Comparison of ENCODE assay signal across 8 cellular contexts in the genomic region with DNA sequence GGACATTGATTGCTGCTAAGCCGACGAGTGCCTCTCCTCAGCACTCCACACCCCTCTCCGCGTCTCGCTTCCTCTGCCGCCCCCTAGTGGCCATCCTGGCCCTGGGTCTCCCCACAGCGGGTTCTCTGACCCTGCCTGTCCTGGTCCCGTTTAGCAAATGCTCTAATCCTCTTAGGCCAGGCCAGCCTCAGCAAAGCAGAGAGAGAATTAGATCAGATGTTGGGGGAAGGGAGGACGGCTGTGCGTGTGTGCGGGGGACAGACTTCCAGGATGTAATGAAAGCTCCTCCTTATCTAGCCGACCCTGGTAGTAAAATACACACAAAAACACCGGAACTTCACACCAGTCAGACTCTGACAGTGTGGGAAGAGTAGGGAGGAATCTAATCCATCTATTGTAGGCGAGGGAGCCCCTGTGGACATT. TPM values are rescaled to one million over a fixed set of nuclear protein-coding genes. Genes with fewer than 3 reads are reported as not detected.
DNase-seq lines count a peak whose midpoint lies in the region; ATAC-seq and TF ChIP-seq lines count a peak whose summit lies in the region.

No MANE protein-coding gene starts in this region.

- H3K36me3 ChIP-seq in GM23338 (ENCODE audit: insufficient read depth), result no peaks in the 10 kb centered on the region

- TF ChIP-seq CTCF in GM23338 (conservative IDR thresholded peaks at IDR 0.05; ENCODE audit: low read depth in 2 of 2) (peak; percentile 99), lower leg skin (IDR thresholded peaks at IDR 0.05) (no peak)

- no peaks in the 10 kb centered on the region for H3K9me2 ChIP-seq in GM23338 (ENCODE audit: insufficient read depth)

- H3K36me3 Mint-ChIP-seq in GM23338 (ENCODE audit: low read depth), result peaks cover 2% of the 10 kb centered on the region; the same call in 1 of the 3 replicates

- DNase-seq in AG08395 (ENCODE audit: low spot score) (peak; percentile 92), GM23338 (ENCODE audit: low spot score) (peak; percentile 97), NCI-H526 (lab: John Stamatoyannopoulos, UW) (peak; percentile 28 to 83), dedifferentiated amniotic fluid mesenchymal stem cell (ENCODE audit: extremely low spot score) (peak; percentile 69), lower leg skin (ENCODE audit: low spot score in 2 of 2) (peak; percentile 62 to 96)
- peak; percentile 84 for DNase-seq in activated CD4-positive, alpha-beta T cell treated with anti-CD3 and anti-CD28 coated beads, Interleukin-2, amount 50 U/mL, for 24 hours (ENCODE audit: low read depth in 1 of 2, low spot score in 1 of 2)
- peak; percentile 45 to 88 (median 62) for DNase-seq in stimulated activated CD4-positive, alpha-beta T cell treated with anti-CD3 and anti-CD28 coated beads, TNF-alpha, amount 100 ng/mL, for 1 hour (ENCODE audit: low read depth in 3 of 3, low spot score in 1 of 3)

- peak; percentile 92 for ATAC-seq in GM23338
- ATAC-seq in GM19023 (IDR thresholded peaks at IDR 0.05; ENCODE audit: unreplicated experiment), result no peak

- H3F3A ChIP-seq in GM23338 (replicated peaks; ENCODE audit: low read depth), result no peaks in the 10 kb centered on the region

- no peak overlapping the region for H3K4me3 ChIP-seq in GM23338
- no peak overlapping the region for H3K4me3 ChIP-seq in lower leg skin (ENCODE audit: low read depth, poor library complexity, severe bottlenecking)

- H3K27me3 Mint-ChIP-seq in GM23338 (ENCODE audit: insufficient read depth, low read depth, poor library complexity), result peaks cover 6% of the 10 kb centered on the region

- 0 out of 3 replicates have a peak overlapping the region, but pooled peaks have one; percentile 2 for H3K4me3 Mint-ChIP-seq in GM23338

- peak overlapping the region; percentile 74 for H2AFZ ChIP-seq in GM23338

- no peak for TF ChIP-seq POLR2A in lower leg skin (IDR thresholded peaks at IDR 0.05)

- H3K27ac ChIP-seq in GM23338 (ENCODE audit: low read depth), result no peak overlapping the region; the same call in 1 of the 2 replicates

- H4K20me1 ChIP-seq in GM23338 (replicated peaks; ENCODE audit: insufficient read depth), result no peaks in the 10 kb centered on the region

- H3K27me3 ChIP-seq in GM23338 (ENCODE audit: insufficient read depth), result no peaks in the 10 kb centered on the region

- H3K9me3 Mint-ChIP-seq in GM23338, result 0 out of 3 replicates have a peak, but pooled peaks cover 3% of the 10 kb centered on the region

- H3K27ac Mint-ChIP-seq in GM23338, result no peak overlapping the region; the same call in 1 of the 2 replicates

- peaks cover 11% of the 10 kb centered on the region for H3K4me1 Mint-ChIP-seq in GM23338

- 20 to 23% methylated on average over 14 of the region's 14 CpGs for WGBS in lower leg skin, 2 donors

- peaks cover 3% of the 10 kb centered on the region; the same call in 1 of the 2 replicates for H3K4me1 ChIP-seq in GM23338 (ENCODE audit: insufficient read depth)

- intact Hi-C loops in lower leg skin (cut with DNase I; ENCODE audit: low total_unique reads), result no loop called here

- no peaks in the 10 kb centered on the region for H3K79me2 ChIP-seq in GM23338 (replicated peaks; ENCODE audit: insufficient read depth)

- H3K4me2 ChIP-seq in GM23338, result peak overlapping the region; percentile 48; the same call in 1 of the 2 replicates

TF ChIP-seq in GM23338, 12 proteins besides CTCF, POLR2A, EP300 and RAD21:
- TF ChIP-seq CREB1 (CRISPR knock-in tag; IDR thresholded peaks at IDR 0.05; ENCODE audit: low read depth), result peak; percentile 62
- TF ChIP-seq, protein P1, sequence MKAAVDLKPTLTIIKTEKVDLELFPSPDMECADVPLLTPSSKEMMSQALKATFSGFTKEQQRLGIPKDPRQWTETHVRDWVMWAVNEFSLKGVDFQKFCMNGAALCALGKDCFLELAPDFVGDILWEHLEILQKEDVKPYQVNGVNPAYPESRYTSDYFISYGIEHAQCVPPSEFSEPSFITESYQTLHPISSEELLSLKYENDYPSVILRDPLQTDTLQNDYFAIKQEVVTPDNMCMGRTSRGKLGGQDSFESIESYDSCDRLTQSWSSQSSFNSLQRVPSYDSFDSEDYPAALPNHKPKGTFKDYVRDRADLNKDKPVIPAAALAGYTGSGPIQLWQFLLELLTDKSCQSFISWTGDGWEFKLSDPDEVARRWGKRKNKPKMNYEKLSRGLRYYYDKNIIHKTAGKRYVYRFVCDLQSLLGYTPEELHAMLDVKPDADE (IDR thresholded peaks at IDR 0.05), result no peak
- TF ChIP-seq STAT1 (IDR thresholded peaks at IDR 0.05; ENCODE audit: unreplicated experiment), result no peak
- no peak for TF ChIP-seq NANOG (IDR thresholded peaks at IDR 0.05; ENCODE audit: borderline replicate concordance)
- TF ChIP-seq JUNB (IDR thresholded peaks at IDR 0.05; ENCODE audit: unreplicated experiment), result no peak

RNA-seq across cellular contexts. Expression of a gene that starts 4.5 kb away (rescaled TPM):
- total RNA-seq in GM23338 (2014; rRNA removed; shearing (Covaris generic)), result not detected in 2 replicates
- polyA plus RNA-seq in GM23338 (2016; fragmentation: Nextera tagmentation; extraction: Ambion mirVana), result not detected in 2 replicates
- not detected for total RNA-seq in lower leg skin

RNA-seq across cellular contexts. Expression of a gene that starts 22.6 kb away (rescaled TPM):
- total RNA-seq in GM23338 (2014; rRNA removed; shearing (Covaris generic)), result not detected in 2 replicates
- not detected in 2 replicates for polyA plus RNA-seq in GM23338 (2016; fragmentation: Nextera tagmentation; extraction: Ambion mirVana)
- total RNA-seq in lower leg skin, result not detected

RNA-seq across cellular contexts. Expression of a gene that starts 41.8 kb away (rescaled TPM):
- not detected in 2 replicates for total RNA-seq in GM23338 (2014; rRNA removed; shearing (Covaris generic))
- polyA plus RNA-seq in GM23338 (2016; fragmentation: Nextera tagmentation; extraction: Ambion mirVana), result 0.07 and 0.15 TPM in 2 replicates
- not detected for total RNA-seq in lower leg skin

RNA-seq across cellular contexts. Expression of a gene that starts 59.2 kb away (rescaled TPM):
- 0.19 and 0.28 TPM in 2 replicates for total RNA-seq in GM23338 (2014; rRNA removed; shearing (Covaris generic))
- 0.14 TPM in 1 of 2 replicates, not detected in the other for polyA plus RNA-seq in GM23338 (2016; fragmentation: Nextera tagmentation; extraction: Ambion mirVana)
- total RNA-seq in lower leg skin, result not detected

Comparison
In these comparisons a context has a peak if more than half of its experiments do, and no peak if none do; other contexts are left out.
1. CTCF ChIP-seq: peak in GM23338 (2 of 2); none in lower leg skin (0 of 3).
2. Peak in every context shown above with its lines, with median percentiles within 50 percentile points of each other: DNase-seq.